In the genomic region with DNA sequence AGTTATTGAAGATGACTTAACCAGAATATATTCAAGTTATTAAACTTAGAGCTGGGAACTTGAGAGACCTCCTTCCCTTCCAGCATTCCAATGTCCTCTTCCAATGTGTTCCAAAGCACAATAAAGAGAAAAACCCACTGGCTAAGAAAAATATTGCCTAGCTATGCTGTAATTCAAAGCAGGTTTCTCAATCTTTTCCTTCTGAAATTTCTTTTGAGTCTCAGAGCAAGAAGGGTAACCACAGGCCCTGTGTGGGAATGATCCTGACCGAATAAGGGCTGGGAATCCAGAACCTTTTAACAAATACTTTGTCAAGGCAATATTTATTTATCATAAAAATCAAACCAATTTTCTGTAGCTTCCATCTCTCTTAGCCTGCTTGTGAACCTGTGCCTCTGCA, we compare ENCODE assay signal across 19 cellular contexts.
"Had no signal": no experiment of that assay in that cellular context is flagged by ENCODE, and none has a peak within 500 bp of the region (broad histone marks: within the 10 kb centered on the region; RNA-seq: fewer than 3 reads in every experiment).

No MANE protein-coding gene starts in this region.

- H3K4me3 Mint-ChIP-seq: mesothelial cell of epicardium had no signal

- H3K4me3 ChIP-seq: coronary artery, dorsolateral prefrontal cortex, esophagus muscularis mucosa, gastroesophageal sphincter, heart right ventricle, left lung, lower lobe of right lung, mucosa of descending colon had no signal

- H3K27ac ChIP-seq: coronary artery, dorsolateral prefrontal cortex, esophagus muscularis mucosa, foreskin keratinocyte, gastroesophageal sphincter, heart right ventricle, left lung, lower lobe of right lung had no signal

- H3K27me3 ChIP-seq: dorsolateral prefrontal cortex, esophagus muscularis mucosa, foreskin keratinocyte, gastroesophageal sphincter, heart right ventricle, left lung had no signal

- H3K9me3 ChIP-seq: esophagus muscularis mucosa, gastroesophageal sphincter, left lung, lower lobe of right lung, mucosa of descending colon had no signal

- H3K4me1 ChIP-seq: esophagus muscularis mucosa, foreskin keratinocyte, gastroesophageal sphincter, heart right ventricle, left lung, lower lobe of right lung had no signal

- ATAC-seq: foreskin keratinocyte, gastroesophageal sphincter, heart right ventricle, left cardiac atrium, left lung, left ventricle myocardium superior, lower lobe of right lung, mucosa of descending colon had no signal

- H3K9me3 Mint-ChIP-seq: mesothelial cell of epicardium had no signal

- H3K36me3 Mint-ChIP-seq: mesothelial cell of epicardium had no signal

- DNase-seq: dermis blood vessel endothelial cell; dorsolateral prefrontal cortex; effector CD4-positive, alpha-beta T cell; effector memory CD4-positive, alpha-beta T cell; foreskin keratinocyte; glutamatergic neuron; head of caudate nucleus; heart right ventricle; hippocampal formation; left cardiac atrium; left lung; left ventricle myocardium superior; lower lobe of right lung; mesenchymal stem cell; mucosa of descending colon had no signal

- H3K27ac Mint-ChIP-seq: mesothelial cell of epicardium had no signal

- H3K36me3 ChIP-seq: esophagus muscularis mucosa, gastroesophageal sphincter, heart right ventricle, left lung, lower lobe of right lung had no signal
